In the genomic region with DNA sequence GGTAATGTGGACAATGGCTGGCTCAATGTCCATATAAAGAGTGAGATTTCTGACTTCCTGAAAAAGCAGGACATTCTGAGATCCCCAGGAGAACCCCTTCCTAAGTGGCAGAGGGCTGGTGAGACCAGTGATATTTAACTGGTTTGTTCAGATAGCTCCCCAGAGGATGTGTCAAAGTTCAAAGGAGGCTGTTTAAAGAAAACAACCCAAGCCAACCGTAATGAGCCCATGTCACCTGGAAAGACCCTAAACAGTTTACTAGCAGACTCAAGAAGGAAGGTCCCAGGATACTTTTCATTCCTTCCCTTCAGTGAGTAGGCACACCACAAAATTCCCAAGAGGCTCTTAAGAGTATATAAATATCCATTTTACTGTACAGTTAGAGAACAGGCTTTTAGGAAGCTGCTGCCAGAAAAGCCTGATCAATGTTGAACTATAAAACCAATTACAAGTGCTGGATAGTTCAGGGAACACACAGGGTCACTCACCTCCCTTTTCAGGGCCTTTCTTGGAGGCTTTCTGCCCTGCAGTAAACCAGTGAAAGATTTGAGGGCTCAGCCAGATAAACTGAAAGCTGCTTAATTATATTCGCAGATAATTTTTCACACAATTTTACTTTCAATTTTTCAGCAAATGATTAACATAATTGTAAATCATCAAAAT, we compare ENCODE assay signal across 1 cellular context.
TF ChIP-seq lines count a peak whose summit lies in the region.

No MANE protein-coding gene starts in this region.

TF ChIP-seq in GM12878, 131 proteins besides CTCF, POLR2A, EP300 and RAD21 (continued from another document):
- TF ChIP-seq, protein P1, sequence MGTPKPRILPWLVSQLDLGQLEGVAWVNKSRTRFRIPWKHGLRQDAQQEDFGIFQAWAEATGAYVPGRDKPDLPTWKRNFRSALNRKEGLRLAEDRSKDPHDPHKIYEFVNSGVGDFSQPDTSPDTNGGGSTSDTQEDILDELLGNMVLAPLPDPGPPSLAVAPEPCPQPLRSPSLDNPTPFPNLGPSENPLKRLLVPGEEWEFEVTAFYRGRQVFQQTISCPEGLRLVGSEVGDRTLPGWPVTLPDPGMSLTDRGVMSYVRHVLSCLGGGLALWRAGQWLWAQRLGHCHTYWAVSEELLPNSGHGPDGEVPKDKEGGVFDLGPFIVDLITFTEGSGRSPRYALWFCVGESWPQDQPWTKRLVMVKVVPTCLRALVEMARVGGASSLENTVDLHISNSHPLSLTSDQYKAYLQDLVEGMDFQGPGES (IDR thresholded peaks at IDR 0.05) = no peak
- TF ChIP-seq CHD4 (IDR thresholded peaks at IDR 0.05) (no peak), MEF2B (IDR thresholded peaks at IDR 0.05; ENCODE audit: partially characterized antibody, poor library complexity, severe bottlenecking) (peak; percentile 32), YY1 (IDR thresholded peaks at IDR 0.05; ENCODE audit: low read depth, low read length) (no peak), IKZF2 (IDR thresholded peaks at IDR 0.05) (peak in 1 of 2 experiments; percentile 19; a peak in 1 of 4 replicates), NR2C1 (IDR thresholded peaks at IDR 0.05) (peak; percentile 53; the same call in 1 of the 2 replicates)
